In the genomic region with DNA sequence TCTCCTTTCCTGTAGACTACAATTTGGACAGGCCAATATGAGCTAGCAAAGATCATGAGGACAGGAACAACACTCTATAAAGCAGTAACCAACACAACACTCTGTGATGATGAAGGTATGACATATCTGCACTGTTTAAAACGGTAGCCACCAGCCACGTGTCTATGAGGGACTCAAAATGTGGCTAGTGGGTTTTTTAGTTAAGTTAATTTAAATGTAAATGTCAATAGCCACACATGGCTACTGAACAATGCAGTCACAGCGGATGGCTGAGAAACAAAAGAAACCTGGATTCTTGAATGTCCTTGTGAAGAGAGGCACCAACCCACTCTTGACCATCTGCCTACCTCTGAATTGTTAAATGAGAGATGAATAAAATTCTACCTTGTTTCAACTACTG, we compare ENCODE assay signal across 23 cellular contexts. TPM values are rescaled to one million over a fixed set of nuclear protein-coding genes. Genes with fewer than 3 reads are reported as not detected.
DNase-seq lines count a peak whose midpoint lies in the region; ATAC-seq and TF ChIP-seq lines count a peak whose summit lies in the region.
"Had no signal": no experiment of that assay in that cellular context is flagged by ENCODE, and none has a peak within 500 bp of the region (broad histone marks: within the 10 kb centered on the region; RNA-seq: fewer than 3 reads in every experiment).

No MANE protein-coding gene starts in this region.

- TF ChIP-seq CTCF in neural progenitor cell (IDR thresholded peaks at IDR 0.05) (no peak), MM.1S (IDR thresholded peaks at IDR 0.05; ENCODE audit: low read length) (no peak)

- H3K9me3 ChIP-seq in neural progenitor cell (ENCODE audit: low read depth) (no peaks in the 10 kb centered on the region), MM.1S (replicated peaks; ENCODE audit: insufficient read depth, low read length) (no peaks in the 10 kb centered on the region)

- no peak for ATAC-seq in HG02870 (IDR thresholded peaks at IDR 0.05; ENCODE audit: unreplicated experiment)

- H3K9me2 ChIP-seq in MM.1S (replicated peaks; ENCODE audit: insufficient read depth, low read length) = no peaks in the 10 kb centered on the region

- H3K9ac ChIP-seq in neural progenitor cell (no peak overlapping the region), MM.1S (ENCODE audit: low read length) (no peak overlapping the region)
- H3K9ac ChIP-seq: GM23248 had no signal

- H3K9me3 Mint-ChIP-seq in neural progenitor cell = peaks cover 23% of the 10 kb centered on the region

- H2AFZ ChIP-seq in neural progenitor cell (replicated peaks) = no peak overlapping the region
- no peak overlapping the region for H2AFZ ChIP-seq in MM.1S (ENCODE audit: low read length)
- H2AFZ ChIP-seq: GM23248, PC-9 had no signal

- peaks cover 4% of the 10 kb centered on the region for H3K4me1 Mint-ChIP-seq in neural progenitor cell
- H3K4me1 Mint-ChIP-seq: B cell, CD14-positive monocyte had no signal

- H3K79me2 ChIP-seq in neural progenitor cell (ENCODE audit: low read depth) (peaks cover 19% of the 10 kb centered on the region), MM.1S (ENCODE audit: low read length) (no peaks in the 10 kb centered on the region)

- H3K4me3 ChIP-seq in neural progenitor cell (no peak overlapping the region), MM.1S (ENCODE audit: low read length) (no peak overlapping the region)
- H3K4me3 ChIP-seq: A549, GM23248, PC-9 had no signal

- H4K20me1 ChIP-seq in neural progenitor cell (ENCODE audit: low read depth) (peaks cover 4% of the 10 kb centered on the region), MM.1S (ENCODE audit: insufficient read depth, low read length) (no peaks in the 10 kb centered on the region)

- H3K27me3 ChIP-seq in neural progenitor cell (no peaks in the 10 kb centered on the region), MM.1S (replicated peaks; ENCODE audit: insufficient read depth, low read length) (no peaks in the 10 kb centered on the region)

- peaks cover 6% of the 10 kb centered on the region for H3K27me3 Mint-ChIP-seq in neural progenitor cell (ENCODE audit: insufficient read depth, low read depth)
- H3K27me3 Mint-ChIP-seq: B cell had no signal

- H3K36me3 ChIP-seq in neural progenitor cell (peaks cover 28% of the 10 kb centered on the region), MM.1S (replicated peaks; ENCODE audit: insufficient read depth, low read length) (no peaks in the 10 kb centered on the region)

- H3K36me3 Mint-ChIP-seq in neural progenitor cell = peaks cover 35% of the 10 kb centered on the region

- H3K4me3 Mint-ChIP-seq in neural progenitor cell = no peak overlapping the region
- H3K4me3 Mint-ChIP-seq: B cell, CD14-positive monocyte had no signal

- peaks cover 18% of the 10 kb centered on the region for H3K4me1 ChIP-seq in neural progenitor cell
- H3K4me1 ChIP-seq in MM.1S (ENCODE audit: low read length) = no peaks in the 10 kb centered on the region

- no peaks in the 10 kb centered on the region for H3F3A ChIP-seq in neural progenitor cell (ENCODE audit: low read depth)
- no peaks in the 10 kb centered on the region for H3F3A ChIP-seq in MM.1S (ENCODE audit: insufficient read depth, low read length)

- DNase-seq in NCI-H345 (lab: John Stamatoyannopoulos, UW) (peak; percentile 29), NCI-H345 treated with DMSO at 0.1 percent for 48 hours (lab: John Stamatoyannopoulos, UW; ENCODE audit: unreplicated experiment) (no peak), NCI-H69 (lab: John Stamatoyannopoulos, UW) (peak; percentile 18), iPS DF 19.7 (ENCODE audit: low read depth, low spot score) (peak; percentile 30), neural progenitor cell (ENCODE audit: low spot score) (peak; percentile 39), MM.1S (no peak)
- DNase-seq in activated effector memory CD4-positive, alpha-beta T cell treated with Interleukin-2 at 50 U/mL for 16 hours = no peak
- DNase-seq: DMS79, GM23248, KBM-7, NCI-H1105, NCI-H1694, NCI-H2081, NCI-H510A, NCI-H748 treated with DMSO at 0.1 percent for 48 hours, PC-9, RPMI8226, SHP77, SW 1271 had no signal

- peak overlapping the region; percentile 19 for H3K4me2 ChIP-seq in neural progenitor cell
- no peak overlapping the region for H3K4me2 ChIP-seq in MM.1S (ENCODE audit: low read depth, low read length)
- H3K4me2 ChIP-seq: A549, PC-9 had no signal

- H3K27ac ChIP-seq in neural progenitor cell = no peak overlapping the region
- H3K27ac ChIP-seq in MM.1S (ENCODE audit: low read length) = no peak overlapping the region
- H3K27ac ChIP-seq: A549, GM23248, PC-9 had no signal

- no peak overlapping the region for H3K27ac Mint-ChIP-seq in neural progenitor cell
- H3K27ac Mint-ChIP-seq: B cell, CD14-positive monocyte had no signal

RNA-seq across cellular contexts. Expression of gene FANCL, which starts 33.9 kb away (rescaled TPM):
- total RNA-seq in neural progenitor cell (ENCODE audit: low replicate concordance) = 112 and 189 TPM in 2 replicates

Comparison
In these comparisons a context has a peak if more than half of its experiments do, and no peak if none do; other contexts are left out.
1. DNase-seq: peak in NCI-H345 (single experiment), NCI-H69 (single experiment), iPS DF 19.7 (single experiment) and neural progenitor cell (single experiment); none in NCI-H345 treated with DMSO at 0.1 percent for 48 hours (single experiment), activated effector memory CD4-positive, alpha-beta T cell treated with Interleukin-2 at 50 U/mL for 16 hours (single experiment) and MM.1S (single experiment).